ENCODE assay signal across 20 cellular contexts in the genomic region with DNA sequence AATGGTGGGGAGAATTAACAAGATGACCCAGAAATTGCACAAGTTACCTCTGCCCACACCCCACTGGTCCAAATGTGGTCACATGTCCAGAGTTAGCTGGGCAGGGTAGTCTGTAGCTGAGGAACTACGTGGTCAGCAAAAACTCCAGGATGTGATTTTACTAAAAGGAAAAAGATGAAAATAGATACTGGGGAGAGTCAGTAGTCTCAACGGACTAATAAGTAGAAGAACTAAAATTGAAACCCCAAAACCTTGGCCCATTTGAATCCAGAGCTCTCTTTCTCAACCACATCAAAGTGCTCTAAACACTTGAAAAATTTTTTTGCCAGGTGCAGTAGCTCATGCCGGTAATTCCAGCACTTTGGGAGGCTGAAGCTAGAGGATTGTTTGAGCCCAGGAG.
DNase-seq lines count a peak whose midpoint lies in the region; ATAC-seq, FAIRE-seq and TF ChIP-seq lines count a peak whose summit lies in the region.
"Had no signal": no experiment of that assay in that cellular context is flagged by ENCODE, and none has a peak within 500 bp of the region (broad histone marks: within the 10 kb centered on the region; RNA-seq: fewer than 3 reads in every experiment).

No MANE protein-coding gene starts in this region.

- in situ Hi-C loops in Panc1 (cut with HindIII; ENCODE audit: low pct_unique_long_range_greater_than_20kb, low sequenced_read_pairs) = no loop called here

- FAIRE-seq in A549 (lab: Jason Lieb, UNC) = no peak
- FAIRE-seq: G401.6, GM19239 had no signal

- H3K27me3 ChIP-seq in Panc1 (ENCODE audit: control insufficient read depth, insufficient read depth, low read length) = no peaks in the 10 kb centered on the region

- H3K36me3 ChIP-seq in Panc1 (ENCODE audit: control insufficient read depth, insufficient read depth, low read length) = no peaks in the 10 kb centered on the region

- TF ChIP-seq POLR2A in A549 (IDR thresholded peaks at IDR 0.05; ENCODE audit: low read length) = no peak

- no TSS peak for BruUV-seq in Panc1 (replicated peaks; lab: Mats Ljungman, UMichigan)

- no peak for ATAC-seq in A549
- ATAC-seq in HG02852 (IDR thresholded peaks at IDR 0.05; ENCODE audit: unreplicated experiment) = peak; percentile 62
- ATAC-seq in Panc1 = no peak

- POLR2A ChIA-PET in A549 (lab: Yijun Ruan, JAX) (no interaction called here), Panc1 (lab: Charles Lee) (no interaction called here)

- WGBS in A549 (ENCODE audit: missing lambda C conversion rate) = 66% methylated on average over 3 of the region's 3 CpGs

- H3K4me3 ChIP-seq in A549 (no peak overlapping the region), Panc1 (ENCODE audit: low read depth in 2 of 2, low read length in 2 of 2) (no peak overlapping the region), fibroblast of mammary gland (ENCODE audit: control insufficient read depth, low read depth, low read length) (no peak overlapping the region)

- no peak for DNase-seq in A549 (ENCODE audit: low read depth in 1 of 2, low spot score in 1 of 2)
- no peak for DNase-seq in Panc1 (ENCODE audit: low read depth, low spot score)
- peak; percentile 7 for DNase-seq in fibroblast of mammary gland (ENCODE audit: low read depth)
- DNase-seq in NCI-H345 (lab: John Stamatoyannopoulos, UW) = no peak
- no peak for DNase-seq in SHP77 (lab: John Stamatoyannopoulos, UW)
- no peak for DNase-seq in foreskin melanocyte
- no peak for DNase-seq in activated CD4-positive, alpha-beta T cell treated with anti-CD3 and anti-CD28 coated beads for 48 hours
- DNase-seq: Calu3; CD8-positive, alpha-beta memory T cell; DMS153; NCI-H1694; NCI-H2081; NCI-H2171; NCI-H524 treated with DMSO at 0.1 percent for 48 hours; Right ventricle myocardium superior had no signal

- no peak for TF ChIP-seq RAD21 in A549 (conservative IDR thresholded peaks at IDR 0.05 in 1 of 2, IDR thresholded peaks at IDR 0.05 in 1 of 2)

- H3K4me1 ChIP-seq in A549 = peaks cover 15% of the 10 kb centered on the region
- H3K4me1 ChIP-seq in Panc1 (ENCODE audit: control insufficient read depth, insufficient read depth, low read length) = peaks cover 8% of the 10 kb centered on the region

- intact Hi-C loops in Panc1 (cut with micrococcal nuclease; ENCODE audit: unreplicated experiment) = no loop called here

- TF ChIP-seq CTCF in A549 (IDR thresholded peaks at IDR 0.05) (no peak), Panc1 (IDR thresholded peaks at IDR 0.05) (no peak), fibroblast of mammary gland (conservative IDR thresholded peaks at IDR 0.05; ENCODE audit: control insufficient read depth, insufficient read depth, low read depth, low read length) (no peak)

- H3K4me2 ChIP-seq in A549 = no peak overlapping the region

- H3K27ac ChIP-seq in A549 (peak overlapping the region in 1 of 2 experiments; percentile 1; a peak in 1 of 6 replicates), Panc1 (ENCODE audit: low read length) (peak overlapping the region; percentile 79; the same call in 1 of the 2 replicates)
- H3K27ac ChIP-seq: C4-2B, HL-60 had no signal

- no peak for TF ChIP-seq EP300 in A549 (IDR thresholded peaks at IDR 0.05)

- CTCF ChIA-PET in A549 (lab: Yijun Ruan, JAX) (interaction anchor here (1.1 kb wide), 1 partner anchor 14 kb away, joined by 4 read pairs; no protein-coding TSS in a partner anchor), Panc1 (lab: Charles Lee) (interaction anchor here (0.6 kb wide), 1 partner anchor 26 kb away, joined by 3 read pairs; no protein-coding TSS in a partner anchor)

- H3K9me3 ChIP-seq in A549 (no peaks in the 10 kb centered on the region), Panc1 (ENCODE audit: control insufficient read depth, insufficient read depth, low read depth, low read length) (no peaks in the 10 kb centered on the region)

TF ChIP-seq in A549, 52 proteins besides CTCF, POLR2A, EP300 and RAD21:
- TF ChIP-seq, protein P1, sequence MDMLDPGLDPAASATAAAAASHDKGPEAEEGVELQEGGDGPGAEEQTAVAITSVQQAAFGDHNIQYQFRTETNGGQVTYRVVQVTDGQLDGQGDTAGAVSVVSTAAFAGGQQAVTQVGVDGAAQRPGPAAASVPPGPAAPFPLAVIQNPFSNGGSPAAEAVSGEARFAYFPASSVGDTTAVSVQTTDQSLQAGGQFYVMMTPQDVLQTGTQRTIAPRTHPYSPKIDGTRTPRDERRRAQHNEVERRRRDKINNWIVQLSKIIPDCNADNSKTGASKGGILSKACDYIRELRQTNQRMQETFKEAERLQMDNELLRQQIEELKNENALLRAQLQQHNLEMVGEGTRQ (IDR thresholded peaks at IDR 0.05) = 0 out of 2 replicates have a peak, but pooled peaks have one; percentile 10
- no peak for TF ChIP-seq MYC (IDR thresholded peaks at IDR 0.05; ENCODE audit: borderline replicate concordance, low read length)
